ENCODE assay signal across 1 cellular context in the genomic region with DNA sequence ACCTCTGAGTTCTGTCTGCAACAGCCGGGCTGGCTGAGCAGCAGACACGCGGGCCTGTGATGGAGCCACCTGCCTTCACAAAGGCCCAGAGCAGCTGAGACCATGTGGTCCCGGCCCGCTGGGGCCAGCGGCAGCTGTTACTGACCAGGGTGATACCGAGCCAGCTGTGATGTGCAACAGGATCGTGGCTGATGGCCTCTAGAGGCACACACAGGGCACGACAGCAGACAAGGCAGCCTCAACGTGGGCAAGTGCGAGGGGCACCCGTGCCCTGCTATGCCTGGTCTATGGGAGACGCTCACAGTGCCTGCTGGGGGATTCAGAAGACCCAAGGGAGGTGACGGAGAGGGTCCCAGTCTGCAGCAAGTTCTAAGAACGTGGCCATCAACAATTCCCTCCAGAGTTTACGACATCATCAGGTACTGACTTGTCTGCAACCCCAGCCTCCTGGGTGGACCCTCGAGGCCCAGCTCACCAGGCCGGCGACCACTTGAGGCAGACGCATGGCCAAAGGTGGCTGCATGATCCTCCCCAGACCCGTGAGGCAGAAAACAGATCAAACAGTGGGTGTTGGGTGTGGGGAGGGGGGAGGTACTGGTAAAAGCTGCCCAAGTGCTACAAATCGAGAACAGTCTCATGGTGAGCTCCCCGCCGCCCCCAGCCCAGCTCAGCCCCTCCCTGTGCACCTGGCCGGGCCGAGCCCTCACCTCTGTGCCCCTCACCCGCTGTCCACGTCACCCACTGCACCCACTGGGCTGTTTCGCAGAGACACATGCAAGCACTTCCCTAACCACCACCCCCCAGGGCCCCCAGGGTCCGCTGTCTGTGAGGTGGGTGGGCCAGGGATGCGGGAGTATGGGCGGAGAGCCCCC.
TF ChIP-seq lines count a peak whose summit lies in the region.

No MANE protein-coding gene starts in this region.

TF ChIP-seq in K562, 482 proteins besides CTCF, POLR2A, EP300 and RAD21:
- peak; percentile 46; the same call in 1 of the 2 replicates for TF ChIP-seq RBFOX2 (IDR thresholded peaks at IDR 0.05; ENCODE audit: low read depth, low read length)
- TF ChIP-seq ZNF175 (CRISPR knock-in tag; IDR thresholded peaks at IDR 0.05; ENCODE audit: low read depth) = no peak
